In genomic region chr4:176845636-176846035, GRCh38 we compare ENCODE assay signal across 9 cellular contexts. TPM values are rescaled to one million over a fixed set of nuclear protein-coding genes. Genes with fewer than 3 reads are reported as not detected.
"Had no signal": no experiment of that assay in that cellular context is flagged by ENCODE, and none has a peak within 500 bp of the region (broad histone marks: within the 10 kb centered on the region; RNA-seq: fewer than 3 reads in every experiment).

No MANE protein-coding gene starts in this region.

- H3K4me3 ChIP-seq: transverse colon had no signal

- ATAC-seq: activated naive CD4-positive, alpha-beta T cell treated with anti-CD3 and anti-CD28 coated beads, Interleukin-2, amount 50 U/mL, for 72 hours; sciatic nerve had no signal

- H3K4me1 ChIP-seq: transverse colon had no signal

- H3K36me3 ChIP-seq: transverse colon had no signal

- DNase-seq: activated effector memory CD4-positive, alpha-beta T cell treated with anti-CD3 and anti-CD28 coated beads, Interleukin-2, amount 50 U/mL, for 16 hours; immature natural killer cell; nephron progenitor cell; stimulated activated CD4-positive, alpha-beta T cell treated with anti-CD3 and anti-CD28 coated beads, Interleukin-12 subunit alpha, Interleukin-12 subunit beta, amount 100 ng/mL, for 4 hours; stimulated activated naive CD4-positive, alpha-beta T cell; substantia nigra; transverse colon had no signal

- H3K27me3 ChIP-seq: transverse colon had no signal

- H3K9me3 ChIP-seq: transverse colon had no signal

- H3K27ac ChIP-seq: transverse colon had no signal

RNA-seq across cellular contexts. Expression of gene VEGFC, which starts 52.9 kb away (rescaled TPM):
- total RNA-seq: activated naive CD4-positive, alpha-beta T cell treated with anti-CD3 and anti-CD28 coated beads, Interleukin-2, amount 50 U/mL, for 72 hours had no signal
- polyA plus RNA-seq: immature natural killer cell had no signal
